Comparison of ENCODE assay signal across 1 cellular context in genomic region chr3:47578691-47579632, GRCh38.
TF ChIP-seq lines count a peak whose summit lies in the region.

A gene with protein sequence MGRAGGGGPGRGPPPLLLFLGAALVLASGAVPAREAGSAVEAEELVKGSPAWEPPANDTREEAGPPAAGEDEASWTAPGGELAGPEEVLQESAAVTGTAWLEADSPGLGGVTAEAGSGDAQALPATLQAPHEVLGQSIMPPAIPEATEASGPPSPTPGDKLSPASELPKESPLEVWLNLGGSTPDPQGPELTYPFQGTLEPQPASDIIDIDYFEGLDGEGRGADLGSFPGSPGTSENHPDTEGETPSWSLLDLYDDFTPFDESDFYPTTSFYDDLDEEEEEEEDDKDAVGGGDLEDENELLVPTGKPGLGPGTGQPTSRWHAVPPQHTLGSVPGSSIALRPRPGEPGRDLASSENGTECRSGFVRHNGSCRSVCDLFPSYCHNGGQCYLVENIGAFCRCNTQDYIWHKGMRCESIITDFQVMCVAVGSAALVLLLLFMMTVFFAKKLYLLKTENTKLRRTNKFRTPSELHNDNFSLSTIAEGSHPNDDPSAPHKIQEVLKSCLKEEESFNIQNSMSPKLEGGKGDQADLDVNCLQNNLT (minus strand): TSS chr3:47578865. CDS start chr3:47578693, 172 bp downstream.

TF ChIP-seq in HepG2, 621 proteins besides CTCF, POLR2A, EP300 and RAD21 (continued from another document):
- TF ChIP-seq UBTF (CRISPR knock-in tag; IDR thresholded peaks at IDR 0.05) (peak; percentile 12; the same call in 1 of the 2 replicates), MAX (IDR thresholded peaks at IDR 0.05) (0 out of 2 replicates have a peak, but pooled peaks have one; percentile 15), MAZ (IDR thresholded peaks at IDR 0.05; ENCODE audit: borderline replicate concordance, low read depth, low read length) (no peak), MAZ (CRISPR knock-in tag; IDR thresholded peaks at IDR 0.05; ENCODE audit: low read depth) (0 out of 2 replicates have a peak, but pooled peaks have one; percentile 36), HES4 (CRISPR knock-in tag; IDR thresholded peaks at IDR 0.05; ENCODE audit: borderline replicate concordance) (0 out of 2 replicates have a peak, but pooled peaks have one; percentile 41), RARG (CRISPR knock-in tag; IDR thresholded peaks at IDR 0.05; ENCODE audit: low read depth) (no peak), ARID2 (CRISPR knock-in tag; IDR thresholded peaks at IDR 0.05; ENCODE audit: borderline replicate concordance) (no peak)
TF ChIP-seq in HepG2: peak in this region for 7.
